Comparison of ENCODE assay signal across 28 cellular contexts in genomic region chr5:59416441-59416840, GRCh38.
DNase-seq lines count a peak whose midpoint lies in the region; ATAC-seq, FAIRE-seq and TF ChIP-seq lines count a peak whose summit lies in the region.
"Had no signal": no experiment of that assay in that cellular context is flagged by ENCODE, and none has a peak within 500 bp of the region (broad histone marks: within the 10 kb centered on the region; RNA-seq: fewer than 3 reads in every experiment).

No MANE protein-coding gene starts in this region.

- BruUV-seq in Caco-2 (replicated peaks; lab: Mats Ljungman, UMichigan) = no TSS peak

- H3K9me3 ChIP-seq in Caco-2 (peaks cover 6% of the 10 kb centered on the region; the same call in 1 of the 2 replicates), gastroesophageal sphincter (no peaks in the 10 kb centered on the region)
- H3K9me3 ChIP-seq: body of pancreas, colonic mucosa, MG63, sigmoid colon, vagina had no signal

- POLR2A ChIA-PET in Caco-2 (lab: Charles Lee) = no interaction called here

- intact Hi-C loops in Caco-2 (cut with micrococcal nuclease; ENCODE audit: unreplicated experiment) = no loop called here

- no peaks in the 10 kb centered on the region for H3K36me3 ChIP-seq in Caco-2 (ENCODE audit: control insufficient read depth, insufficient read depth, low read length)
- no peaks in the 10 kb centered on the region for H3K36me3 ChIP-seq in bronchial epithelial cell (ENCODE audit: control insufficient read depth, insufficient read depth, low read length)
- no peaks in the 10 kb centered on the region for H3K36me3 ChIP-seq in gastroesophageal sphincter
- H3K36me3 ChIP-seq: colonic mucosa, MG63, sigmoid colon, vagina had no signal

- no peak for FAIRE-seq in bronchial epithelial cell (lab: Jason Lieb, UNC)
- FAIRE-seq: endometrium, GM19239 had no signal

- no peak overlapping the region for H3K27ac ChIP-seq in gastroesophageal sphincter
- H3K27ac ChIP-seq: body of pancreas, colonic mucosa, parathyroid adenoma, vagina had no signal

- TF ChIP-seq EP300 in gastroesophageal sphincter (IDR thresholded peaks at IDR 0.05) = no peak

- DNase-seq in Caco-2 (no peak), LoVo (ENCODE audit: low spot score) (peak; percentile 41), bronchial epithelial cell (ENCODE audit: low read depth) (peak; percentile 65), NCI-H748 (lab: John Stamatoyannopoulos, UW; ENCODE audit: unreplicated experiment) (no peak), OCI-M2 (lab: John Stamatoyannopoulos, UW; ENCODE audit: unreplicated experiment) (no peak)
- DNase-seq in activated T-cell treated with anti-CD3 and anti-CD28 coated beads, Interleukin-2, amount 50 U/mL, for 48 hours = no peak
- DNase-seq: ACHN; activated CD4-positive, alpha-beta T cell treated with anti-CD3 and anti-CD28 coated beads for 48 hours; body of pancreas; colonic mucosa; DMS 273 treated with DMSO at 0.1 percent for 48 hours; GF-D8; GOT3; MG63; midbrain; NCI-H1436; NCI-H526 treated with DMSO at 0.1 percent for 48 hours; nephron progenitor cell; sigmoid colon had no signal

- peaks cover 14% of the 10 kb centered on the region for H3K4me1 Mint-ChIP-seq in Caco-2 (ENCODE audit: low read depth, unreplicated experiment)
- H3K4me1 Mint-ChIP-seq: CD14-positive monocyte; nephron progenitor cell; stimulated activated memory B cell treated with anti-CD40 and anti-IgM and Interleukin-4, amounts not matched to agents 10 μg/mL and 1 μg/mL and 100 μg/mL, for 72 hours had no signal

- no peaks in the 10 kb centered on the region for H3K27me3 Mint-ChIP-seq in Caco-2 (ENCODE audit: insufficient read depth, unreplicated experiment)
- H3K27me3 Mint-ChIP-seq: stimulated activated memory B cell treated with anti-CD40 and anti-IgM and Interleukin-4, amounts not matched to agents 10 μg/mL and 1 μg/mL and 100 μg/mL, for 72 hours had no signal

- ATAC-seq in gastroesophageal sphincter (peak; percentile 60), GM19023 (IDR thresholded peaks at IDR 0.05; ENCODE audit: unreplicated experiment) (no peak)
- ATAC-seq: activated naive CD4-positive, alpha-beta T cell treated with anti-CD3 and anti-CD28 coated beads, Interleukin-2, amount 50 U/mL, for 72 hours; body of pancreas; stimulated activated memory B cell treated with anti-CD40 and anti-IgM and Interleukin-4, amounts not matched to agents 10 μg/mL and 1 μg/mL and 100 μg/mL, for 72 hours had no signal

- H3K4me1 ChIP-seq in Caco-2 = peaks cover 27% of the 10 kb centered on the region
- H3K4me1 ChIP-seq in gastroesophageal sphincter = no peaks in the 10 kb centered on the region
- H3K4me1 ChIP-seq: body of pancreas, parathyroid adenoma, vagina had no signal

- H3K36me3 Mint-ChIP-seq in Caco-2 (ENCODE audit: insufficient read depth, unreplicated experiment) = no peaks in the 10 kb centered on the region
- H3K36me3 Mint-ChIP-seq: activated naive CD4-positive, alpha-beta T cell treated with anti-CD3 and anti-CD28 coated beads, Interleukin-2, amount 50 U/mL, for 72 hours had no signal

- H3K4me3 ChIP-seq in Caco-2 (ENCODE audit: low read depth, low read length) = no peak overlapping the region
- H3K4me3 ChIP-seq in bronchial epithelial cell (ENCODE audit: low read depth, low read length) = no peak overlapping the region
- H3K4me3 ChIP-seq in gastroesophageal sphincter = no peak overlapping the region
- H3K4me3 ChIP-seq: body of pancreas, colonic mucosa, MG63, sigmoid colon, vagina had no signal

- H3K27me3 ChIP-seq in Caco-2 (replicated peaks; ENCODE audit: control insufficient read depth, insufficient read depth, low read length) (no peaks in the 10 kb centered on the region), bronchial epithelial cell (ENCODE audit: control insufficient read depth, insufficient read depth, low read length) (no peaks in the 10 kb centered on the region), gastroesophageal sphincter (no peaks in the 10 kb centered on the region)
- H3K27me3 ChIP-seq: body of pancreas, colonic mucosa, MG63, sigmoid colon, vagina had no signal

- CTCF ChIA-PET in Caco-2 (lab: Charles Lee) = no interaction called here

- 55 to 86% methylated on average over 1 of the region's 1 CpG for WGBS in gastroesophageal sphincter (ENCODE audit: low coverage in 1 of 2), 2 donors

- TF ChIP-seq CTCF in Caco-2 (IDR thresholded peaks at IDR 0.05; ENCODE audit: insufficient read depth in 1 of 2, low read depth in 1 of 2, low read length in 1 of 2, severe bottlenecking in 1 of 2, unreplicated experiment in 1 of 2) (no peak), bronchial epithelial cell (IDR thresholded peaks at IDR 0.05; ENCODE audit: insufficient read depth, low read length, severe bottlenecking) (no peak), gastroesophageal sphincter (IDR thresholded peaks at IDR 0.05) (no peak)

- no peak overlapping the region for H3K4me3 Mint-ChIP-seq in Caco-2 (ENCODE audit: unreplicated experiment)
- H3K4me3 Mint-ChIP-seq: CD14-positive monocyte; nephron progenitor cell; stimulated activated memory B cell treated with anti-CD40 and anti-IgM and Interleukin-4, amounts not matched to agents 10 μg/mL and 1 μg/mL and 100 μg/mL, for 72 hours had no signal

- peaks cover 12% of the 10 kb centered on the region for H3K9me3 Mint-ChIP-seq in Caco-2 (ENCODE audit: unreplicated experiment)
- H3K9me3 Mint-ChIP-seq: activated naive CD4-positive, alpha-beta T cell treated with anti-CD3 and anti-CD28 coated beads, Interleukin-2, amount 50 U/mL, for 72 hours; nephron progenitor cell; stimulated activated memory B cell treated with anti-CD40 and anti-IgM and Interleukin-4, amounts not matched to agents 10 μg/mL and 1 μg/mL and 100 μg/mL, for 72 hours had no signal

- peak overlapping the region; percentile 27 for H3K27ac Mint-ChIP-seq in Caco-2 (ENCODE audit: unreplicated experiment)
- H3K27ac Mint-ChIP-seq: activated naive CD4-positive, alpha-beta T cell treated with anti-CD3 and anti-CD28 coated beads, Interleukin-2, amount 50 U/mL, for 72 hours; CD14-positive monocyte; nephron progenitor cell; stimulated activated memory B cell treated with anti-CD40 and anti-IgM and Interleukin-4, amounts not matched to agents 10 μg/mL and 1 μg/mL and 100 μg/mL, for 72 hours had no signal

- TF ChIP-seq POLR2A in gastroesophageal sphincter (IDR thresholded peaks at IDR 0.05) = no peak

Comparison
In these comparisons a context has a peak if more than half of its experiments do, and no peak if none do; other contexts are left out.
1. DNase-seq: peak in LoVo (single experiment) and bronchial epithelial cell (single experiment); none in Caco-2 (0 of 2), activated T-cell treated with anti-CD3 and anti-CD28 coated beads, Interleukin-2, amount 50 U/mL, for 48 hours (0 of 2), NCI-H748 (single experiment) and OCI-M2 (single experiment).